10 cellular contexts compared by ENCODE assay signal in genomic region chr17:40376541-40376940, GRCh38. TPM values are rescaled to one million over a fixed set of nuclear protein-coding genes. Genes with fewer than 3 reads are reported as not detected.
"Had no signal": no experiment of that assay in that cellular context is flagged by ENCODE, and none has a peak within 500 bp of the region (broad histone marks: within the 10 kb centered on the region; RNA-seq: fewer than 3 reads in every experiment).

No MANE protein-coding gene starts in this region.

RNA-seq across cellular contexts. Expression of gene GJD3, which starts 12.0 kb away (rescaled TPM):
- total RNA-seq: activated CD4-positive, alpha-beta memory T cell treated with anti-CD3 and anti-CD28 coated beads, Interleukin-2, amount 10 ng/mL, durations not matched to agents 7 days and 5 days; activated T-cell treated with anti-CD3 and anti-CD28 coated beads, Interleukin-2, amount 50 U/mL, for 4 hours; breast epithelium; IMR-90; LHCN-M2; M059J; PC-3; SJSA1; T-helper 1 cell treated with Interleukin-12 subunit alpha and Interleukin-12 subunit beta and Interleukin-4 antibody, amounts not matched to agents 30 ng/mL and 1 ng/mL, for 36 hours had no signal
- polyA plus RNA-seq: aorta had no signal
